Comparison of ENCODE assay signal across 11 cellular contexts in genomic region chr15:75661779-75662140, GRCh38. TPM values are rescaled to one million over a fixed set of nuclear protein-coding genes. Genes with fewer than 3 reads are reported as not detected.
DNase-seq lines count a peak whose midpoint lies in the region; ATAC-seq and TF ChIP-seq lines count a peak whose summit lies in the region.
"Had no signal": no experiment of that assay in that cellular context is flagged by ENCODE, and none has a peak within 500 bp of the region (broad histone marks: within the 10 kb centered on the region; RNA-seq: fewer than 3 reads in every experiment).

No MANE protein-coding gene starts in this region.

- H3K36me3 ChIP-seq in left ventricle myocardium inferior (peaks cover 23% of the 10 kb centered on the region), trophoblast cell (ENCODE audit: control insufficient read depth in 1 of 2, insufficient read depth in 2 of 2, low read length in 2 of 2) (peaks cover 20 to 29% of the 10 kb centered on the region in 2 experiments), uterus (no peaks in the 10 kb centered on the region)

- H3K23ac ChIP-seq in trophoblast cell (ENCODE audit: low read length) = no peak overlapping the region

- DNase-seq in left ventricle myocardium inferior (no peak), Right ventricle myocardium inferior (ENCODE audit: missing footprints) (no peak), foreskin keratinocyte (no peak), trophoblast cell (no peak), uterus (no peak), hepatic stellate cell (ENCODE audit: low spot score) (no peak)
- no peak for DNase-seq in activated CD4-positive, alpha-beta T cell treated with anti-CD3 and anti-CD28 coated beads for 4 hours
- DNase-seq in stimulated activated CD4-positive, alpha-beta T cell treated with anti-CD3 and anti-CD28 coated beads, Interleukin-2, amount 100 ng/mL, for 24 hours = no peak
- DNase-seq: activated CD4-positive, CD25-positive, alpha-beta regulatory T cell; NCI-H1092 treated with DMSO at 0.1 percent for 48 hours; NCI-H69 had no signal

- peak overlapping the region; percentile 49 for H4K8ac ChIP-seq in trophoblast cell (ENCODE audit: low read depth, low read length)

- H3K4me1 ChIP-seq in left ventricle myocardium inferior = peaks cover 52% of the 10 kb centered on the region
- H3K4me1 ChIP-seq in foreskin keratinocyte = peaks cover 43% of the 10 kb centered on the region
- peaks cover 17 to 31% of the 10 kb centered on the region in 2 experiments for H3K4me1 ChIP-seq in trophoblast cell (ENCODE audit: control insufficient read depth in 1 of 2, insufficient read depth in 2 of 2, low read length in 2 of 2)
- peaks cover 9 to 28% of the 10 kb centered on the region in 2 donors for H3K4me1 ChIP-seq in uterus

- no peaks in the 10 kb centered on the region for H3K79me1 ChIP-seq in trophoblast cell (ENCODE audit: low read length)

- peak overlapping the region; percentile 60 for H3K14ac ChIP-seq in trophoblast cell (ENCODE audit: low read length)

- H3K27me3 ChIP-seq in left ventricle myocardium inferior (ENCODE audit: low read depth) = no peaks in the 10 kb centered on the region
- no peaks in the 10 kb centered on the region for H3K27me3 ChIP-seq in foreskin keratinocyte
- H3K27me3 ChIP-seq in trophoblast cell (ENCODE audit: insufficient read depth, low read length) = no peaks in the 10 kb centered on the region
- H3K27me3 ChIP-seq in uterus = no peaks in the 10 kb centered on the region

- TF ChIP-seq CTCF in left ventricle myocardium inferior (IDR thresholded peaks at IDR 0.05; ENCODE audit: borderline replicate concordance) (no peak), foreskin keratinocyte (conservative IDR thresholded peaks at IDR 0.05) (no peak), uterus (IDR thresholded peaks at IDR 0.05) (no peak)

- no peak overlapping the region for H4K12ac ChIP-seq in trophoblast cell (ENCODE audit: low read depth, low read length)

- peak overlapping the region; percentile 16 for H2AK5ac ChIP-seq in trophoblast cell (ENCODE audit: low read length)

- no peak for TF ChIP-seq POLR2A in uterus (IDR thresholded peaks at IDR 0.05)

- no peak for ATAC-seq in Right ventricle myocardium inferior
- no peak for ATAC-seq in foreskin keratinocyte

- no peak overlapping the region for H3K9ac ChIP-seq in trophoblast cell (ENCODE audit: low read length)

- no CpG with 5 or more reads among the region's 3 CpGs for WGBS in trophoblast cell (ENCODE audit: extremely low coverage, insufficient coverage, insufficient read length)

- no peak overlapping the region for H3K4me3 ChIP-seq in left ventricle myocardium inferior
- no peak overlapping the region for H3K4me3 ChIP-seq in trophoblast cell (ENCODE audit: low read depth, low read length)
- no peak overlapping the region for H3K4me3 ChIP-seq in uterus

- H3K79me2 ChIP-seq in trophoblast cell (ENCODE audit: control insufficient read depth, insufficient read depth, low read length, poor library complexity) = no peaks in the 10 kb centered on the region

- no peak overlapping the region for H3K18ac ChIP-seq in trophoblast cell (ENCODE audit: low read length)

- H3K9me3 ChIP-seq in left ventricle myocardium inferior (replicated peaks) (no peaks in the 10 kb centered on the region), trophoblast cell (ENCODE audit: insufficient read depth, low read depth, low read length) (no peaks in the 10 kb centered on the region), uterus (no peaks in the 10 kb centered on the region)

- H2BK120ac ChIP-seq in trophoblast cell (ENCODE audit: insufficient read depth, low read length, poor library complexity) = no peak overlapping the region

- H2AFZ ChIP-seq in trophoblast cell (ENCODE audit: insufficient read depth, low read length, poor library complexity) = no peak overlapping the region

- no peak overlapping the region for H3K4me2 ChIP-seq in trophoblast cell (ENCODE audit: low read length)

- H3K4ac ChIP-seq in trophoblast cell (ENCODE audit: low read depth, low read length) = no peak overlapping the region

- H3K27ac ChIP-seq in left ventricle myocardium inferior (replicated peaks) (peak overlapping the region; percentile 84), foreskin keratinocyte (peak overlapping the region; percentile 95), trophoblast cell (ENCODE audit: low read depth, low read length) (peak overlapping the region; percentile 36), uterus (peak overlapping the region; percentile 83 to 92)

- no peak overlapping the region for H2BK5ac ChIP-seq in trophoblast cell (ENCODE audit: low read depth, low read length, poor library complexity)

- no peak overlapping the region for H4K91ac ChIP-seq in trophoblast cell (ENCODE audit: low read depth, low read length)

- intact Hi-C loops in left ventricle myocardium inferior (cut with micrococcal nuclease) = no loop called here
- intact Hi-C loops in Right ventricle myocardium inferior (cut with DNase I) = no loop called here
- intact Hi-C loops in uterus (cut with DNase I; ENCODE audit: low total_unique reads) = no loop called here

- no peak overlapping the region for H2BK12ac ChIP-seq in trophoblast cell (ENCODE audit: low read length)

RNA-seq across cellular contexts. Expression of gene SNX33, which starts 14.0 kb away (rescaled TPM):
- total RNA-seq in left ventricle myocardium inferior = 11.4 TPM
- 13.3 TPM for total RNA-seq in Right ventricle myocardium inferior
- total RNA-seq in foreskin keratinocyte = 26.7 and 28.9 TPM in 2 replicates
- 26.2 and 28.3 TPM in 2 replicates for polyA plus RNA-seq in foreskin keratinocyte
- 11.9 and 12.6 TPM in 2 replicates for polyA plus RNA-seq in trophoblast cell (2013)
- 10 to 100 TPM in 3 of 4 donors, 1 to 10 TPM in 1; 8.7 to 43.6 (median 28.2) TPM for total RNA-seq in uterus

RNA-seq across cellular contexts. Expression of gene IMP3, which starts 21.7 kb away (rescaled TPM):
- total RNA-seq in left ventricle myocardium inferior (49.1 TPM), Right ventricle myocardium inferior (43.3 TPM), foreskin keratinocyte (91.3 and 101 TPM in 2 replicates), uterus (100 to 1,000 TPM in 1 of 4 donors, 10 to 100 TPM in 3; 32.9 to 171 (median 68.5) TPM)
- 105 and 115 TPM in 2 replicates for polyA plus RNA-seq in foreskin keratinocyte
- polyA plus RNA-seq in trophoblast cell (2013) = 41.5 and 44.6 TPM in 2 replicates

RNA-seq across cellular contexts. Expression of gene SNUPN, which starts 36.2 kb away (rescaled TPM):
- total RNA-seq in left ventricle myocardium inferior (19.5 TPM), Right ventricle myocardium inferior (19.4 TPM), foreskin keratinocyte (21.5 and 22.0 TPM in 2 replicates), uterus (10 to 100 TPM in 3 of 4 donors, 1 to 10 TPM in 1; 2.0 to 35.8 (median 29.1) TPM)
- polyA plus RNA-seq in foreskin keratinocyte = 21.6 and 21.7 TPM in 2 replicates
- polyA plus RNA-seq in trophoblast cell (2013) = 10.5 and 10.6 TPM in 2 replicates

RNA-seq across cellular contexts. Expression of gene CSPG4, which starts 50.9 kb away (rescaled TPM):
- total RNA-seq in left ventricle myocardium inferior (9.1 TPM), Right ventricle myocardium inferior (7.8 TPM), foreskin keratinocyte (6.0 and 13.3 TPM in 2 replicates), uterus (10 to 100 TPM; 10.3 to 62.4 (median 46.7) TPM)
- polyA plus RNA-seq in foreskin keratinocyte = 2.7 and 5.1 TPM in 2 replicates
- polyA plus RNA-seq in trophoblast cell (2013) = 1.1 and 1.3 TPM in 2 replicates

Comparison
In these comparisons a context has a peak if more than half of its experiments do, and no peak if none do; other contexts are left out.
1. H3K27ac ChIP-seq: peak in every context shown above with its lines; median percentile 95 in foreskin keratinocyte; 88 in uterus; 84 in left ventricle myocardium inferior; 36 in trophoblast cell.